In the genomic region with DNA sequence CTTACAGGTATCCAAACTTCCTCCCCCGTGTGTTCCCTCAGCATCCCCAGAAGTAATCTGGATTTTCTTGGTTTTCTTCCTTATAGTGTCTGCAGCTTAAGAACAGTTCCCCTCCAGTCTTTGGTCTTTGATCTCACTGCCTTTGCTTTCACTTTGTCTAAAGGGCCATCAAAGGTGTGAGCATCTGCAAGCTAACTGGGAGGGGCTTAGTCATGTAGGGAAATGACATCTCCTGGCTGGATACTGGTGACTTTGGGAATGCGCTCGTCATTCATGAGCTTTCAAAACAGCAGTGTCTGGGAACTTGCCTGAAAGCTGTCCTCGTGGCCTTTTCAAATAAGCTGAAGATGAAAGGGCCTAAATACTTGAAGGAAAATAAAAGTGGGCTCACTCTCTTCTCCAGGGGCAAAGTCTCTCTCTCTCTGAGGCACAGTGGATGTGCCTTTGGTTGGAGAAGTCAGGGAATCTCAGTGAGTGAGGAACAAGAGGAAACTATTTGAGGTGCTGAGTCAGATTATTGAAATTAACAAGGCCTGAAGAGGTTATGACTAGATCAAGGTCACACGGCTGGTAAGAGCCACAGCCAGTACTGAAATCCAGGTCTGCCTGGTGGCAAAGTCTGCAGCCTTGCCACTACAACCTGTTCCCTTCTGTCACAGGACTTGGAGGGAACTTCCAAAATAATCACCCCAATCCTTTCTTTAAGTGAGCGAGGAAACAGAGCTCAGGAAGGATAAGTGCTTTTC, we compare ENCODE assay signal across 23 cellular contexts. TPM values are rescaled to one million over a fixed set of nuclear protein-coding genes. Genes with fewer than 3 reads are reported as not detected.
DNase-seq lines count a peak whose midpoint lies in the region; ATAC-seq and TF ChIP-seq lines count a peak whose summit lies in the region.
"Had no signal": no experiment of that assay in that cellular context is flagged by ENCODE, and none has a peak within 500 bp of the region (broad histone marks: within the 10 kb centered on the region; RNA-seq: fewer than 3 reads in every experiment).

No MANE protein-coding gene starts in this region.

- H3K4me1 ChIP-seq in BLaER1 (peaks cover 17% of the 10 kb centered on the region; the same call in 1 of the 2 replicates), HUES6 (ENCODE audit: control insufficient read depth, insufficient read depth, low read length) (peaks cover 17% of the 10 kb centered on the region), adrenal gland (replicated peaks in 1 of 2) (peaks cover 0 to 7% of the 10 kb centered on the region in 2 donors)
- H3K4me1 ChIP-seq: Caco-2, colonic mucosa, sigmoid colon had no signal

- H4K20me1 ChIP-seq in BLaER1, result no peaks in the 10 kb centered on the region

- DNase-seq in adrenal gland (peak in 4 of 7 donors; percentile 19 to 38 (median 32)), left colon (no peak), GM10266 (ENCODE audit: extremely low spot score) (no peak), mucosa of gallbladder (ENCODE audit: low spot score) (no peak), RWPE1 (ENCODE audit: low spot score) (no peak)
- DNase-seq: activated gamma-delta T cell treated with Interleukin-2 at 50 U/mL for 16 hours, brain microvascular endothelial cell, Caco-2, colonic mucosa, EL, GOT3, Karpas-422, midbrain, NCI-H1092 treated with DMSO at 0.1 percent for 48 hours, NCI-H1930, NCI-H345, sigmoid colon, WERI-Rb-1 had no signal

- H3K27me3 ChIP-seq in BLaER1 (no peaks in the 10 kb centered on the region), HUES6 (ENCODE audit: control insufficient read depth, insufficient read depth, low read length) (no peaks in the 10 kb centered on the region), adrenal gland (no peaks in the 10 kb centered on the region)
- H3K27me3 ChIP-seq: brain microvascular endothelial cell, colonic mucosa, sigmoid colon had no signal

- H3K9me3 ChIP-seq in BLaER1 (no peaks in the 10 kb centered on the region), HUES6 (ENCODE audit: control insufficient read depth, insufficient read depth, low read depth, low read length) (no peaks in the 10 kb centered on the region), adrenal gland (replicated peaks in 1 of 3) (no peaks in the 10 kb centered on the region)
- H3K9me3 ChIP-seq: Caco-2, colonic mucosa, sigmoid colon had no signal

- intact Hi-C loops in adrenal gland (cut with DNase I) (no loop called here), left colon (cut with DNase I, micrococcal nuclease) (no loop called here)

- H3K27ac ChIP-seq in BLaER1 (no peak overlapping the region), HUES6 (ENCODE audit: low read depth, low read length) (no peak overlapping the region), adrenal gland (no peak overlapping the region), RWPE1 (no peak overlapping the region)
- H3K27ac ChIP-seq: brain microvascular endothelial cell, colonic mucosa, sigmoid colon, SK-N-MC, WERI-Rb-1 had no signal

- H3K4me3 ChIP-seq in BLaER1 (no peak overlapping the region), HUES6 (ENCODE audit: low read depth, low read length) (0 out of 2 replicates have a peak overlapping the region, but pooled peaks have one; percentile 1), adrenal gland (no peak overlapping the region)
- H3K4me3 ChIP-seq: colonic mucosa, sigmoid colon, SK-N-MC had no signal

- H3K36me3 ChIP-seq in BLaER1 (no peaks in the 10 kb centered on the region), HUES6 (ENCODE audit: control insufficient read depth, insufficient read depth, low read length) (no peaks in the 10 kb centered on the region), adrenal gland (replicated peaks in 1 of 2) (no peaks in the 10 kb centered on the region)
- H3K36me3 ChIP-seq: brain microvascular endothelial cell, colonic mucosa, sigmoid colon, WERI-Rb-1 had no signal

- TF ChIP-seq CTCF in adrenal gland (IDR thresholded peaks at IDR 0.05) (no peak), GM10266 (IDR thresholded peaks at IDR 0.05; ENCODE audit: control insufficient read depth, insufficient read depth, low read depth, missing control alignments) (no peak), RWPE1 (conservative IDR thresholded peaks at IDR 0.05; ENCODE audit: low read depth) (no peak)

- CTCF ChIA-PET in RWPE1 (lab: Yijun Ruan, JAX), result interaction anchor here (0.7 kb wide), 1 partner anchor 840 kb away, joined by 3 read pairs; no protein-coding TSS in a partner anchor

- POLR2A ChIA-PET in RWPE1 (lab: Yijun Ruan, JAX; ENCODE audit: low non-redundant PET), result no interaction called here

- ATAC-seq in left colon, result peak; percentile 35
- no peak for ATAC-seq in HG03108 (IDR thresholded peaks at IDR 0.05; ENCODE audit: unreplicated experiment)
- ATAC-seq: Panc1 had no signal

- TF ChIP-seq POLR2A in adrenal gland (IDR thresholded peaks at IDR 0.05), result no peak

- H3K4me2 ChIP-seq in BLaER1, result peak overlapping the region; percentile 15; the same call in 1 of the 2 replicates

- H3K9ac ChIP-seq in BLaER1, result no peak overlapping the region
- H3K9ac ChIP-seq in HUES6 (ENCODE audit: low read length), result no peak overlapping the region

- WGBS in adrenal gland, 4 donors, result 65 to 87% (median 67%) methylated on average over 6 of the region's 6 CpGs

RNA-seq across cellular contexts. Expression of gene TENM4, which starts 45.6 kb away (rescaled TPM):
- 10 to 100 TPM in 4 of 8 donors, 1 to 10 TPM in 4; 3.3 to 24.9 (median 9.6) TPM for total RNA-seq in adrenal gland
- polyA plus RNA-seq in adrenal gland, result 1 to 10 TPM in 2 of 3 donors, under 1 TPM in 1; 0.74 to 3.1 (median 1.6) TPM
- 1 to 10 TPM in 1 of 2 donors, under 1 TPM in 1; 0.92 to 1.7 TPM for total RNA-seq in left colon
- 8.4 TPM for total RNA-seq in mucosa of gallbladder

Comparison
In these comparisons a context has a peak if more than half of its experiments do, and no peak if none do; other contexts are left out.
1. DNase-seq: peak in adrenal gland (4 of 7); none in left colon (0 of 2), GM10266 (single experiment), mucosa of gallbladder (single experiment) and RWPE1 (single experiment).